In the genomic region with DNA sequence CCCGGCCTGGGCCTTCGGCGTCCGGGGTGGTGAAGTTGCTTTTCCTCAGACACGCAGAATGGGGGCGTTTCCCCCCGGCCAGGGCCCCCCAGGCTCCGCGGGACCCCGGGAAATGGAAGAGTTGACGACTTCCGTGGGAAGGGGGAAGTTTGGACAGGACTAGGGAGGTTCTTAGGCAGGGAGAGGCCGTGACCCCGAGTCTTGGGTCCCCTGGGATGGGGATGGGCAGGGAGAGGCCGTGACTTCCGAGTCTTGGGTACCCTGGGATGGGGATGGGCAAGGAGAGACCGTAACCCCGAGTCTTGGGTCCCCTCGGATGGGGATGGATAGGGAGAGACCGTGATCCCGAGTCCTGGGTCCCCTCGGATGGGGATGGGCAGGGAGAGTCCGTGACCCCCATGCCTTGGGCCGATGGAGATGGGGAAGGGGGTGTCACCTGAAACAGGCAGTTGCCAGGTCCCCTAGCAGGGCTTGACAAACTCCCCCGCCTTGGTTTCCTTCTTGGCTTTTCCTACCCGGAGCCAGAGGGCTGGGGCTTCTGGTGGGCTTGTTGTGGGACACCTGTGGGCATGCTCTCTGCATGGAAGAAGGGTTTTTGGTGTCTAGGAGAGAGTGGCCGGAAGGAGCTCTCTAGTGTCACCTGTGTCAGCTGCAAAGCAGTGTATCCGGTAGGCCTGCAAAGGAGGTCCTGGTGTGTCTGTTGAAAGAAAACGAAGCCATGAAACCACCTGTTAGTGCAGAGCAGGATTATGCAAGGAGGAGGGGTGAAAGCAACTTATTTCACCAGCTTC, we compare ENCODE assay signal across 8 cellular contexts. TPM values are rescaled to one million over a fixed set of nuclear protein-coding genes. Genes with fewer than 3 reads are reported as not detected.
A peak's percentile ranks its signal among the peaks of the same experiment; 100 is the strongest.
DNase-seq lines count a peak whose midpoint lies in the region; ATAC-seq and TF ChIP-seq lines count a peak whose summit lies in the region.

No MANE protein-coding gene starts in this region.

- peak; percentile 85 for ATAC-seq in GM21786 (IDR thresholded peaks at IDR 0.05; ENCODE audit: unreplicated experiment)
- peak; percentile 63 to 65 for ATAC-seq in lower lobe of right lung

- no peaks in the 10 kb centered on the region for H3K27me3 ChIP-seq in Karpas-422 (ENCODE audit: low read length)
- no peaks in the 10 kb centered on the region for H3K27me3 ChIP-seq in WERI-Rb-1 (ENCODE audit: insufficient read depth, low read depth, severe bottlenecking)
- no peaks in the 10 kb centered on the region for H3K27me3 ChIP-seq in lower lobe of right lung (ENCODE audit: low read depth)

- H3K4me1 ChIP-seq in Karpas-422 (ENCODE audit: low read length) (peaks cover 20% of the 10 kb centered on the region), lower lobe of right lung (peaks cover 18% of the 10 kb centered on the region)

- H3K4me2 ChIP-seq in Karpas-422 (ENCODE audit: low read depth, low read length, poor library complexity, severe bottlenecking) = peak overlapping the region; percentile 78

- H2AFZ ChIP-seq in Karpas-422 (ENCODE audit: low read length) = peak overlapping the region; percentile 69; the same call in 1 of the 2 replicates

- TF ChIP-seq CTCF in GM12865 (IDR thresholded peaks at IDR 0.05; ENCODE audit: insufficient read depth, low read depth, low read length, missing control alignments) = peak; percentile 51
- peak; percentile 40; the same call in 1 of the 2 replicates for TF ChIP-seq CTCF in WERI-Rb-1 (IDR thresholded peaks at IDR 0.05; ENCODE audit: low read depth, low read length)
- TF ChIP-seq CTCF in lower lobe of right lung (IDR thresholded peaks at IDR 0.05) = peak; percentile 7

- DNase-seq in GM12865 (ENCODE audit: low read depth) = peak; percentile 89
- peak; percentile 84 for DNase-seq in Karpas-422
- peak; percentile 60 for DNase-seq in WERI-Rb-1
- DNase-seq in central memory CD4-positive, alpha-beta T cell = peak; percentile 80
- no peak for DNase-seq in lower lobe of right lung
- peak; percentile 14 to 37 for DNase-seq in stimulated activated CD8-positive, alpha-beta memory T cell treated with anti-CD3 and anti-CD28 coated beads, Interleukin-15, amount 100 ng/mL, for 4 hours (ENCODE audit: low read depth in 2 of 2)
- no peak for DNase-seq in GOT3 (lab: John Stamatoyannopoulos, UW)

- H3K9ac ChIP-seq in Karpas-422 (ENCODE audit: low read length) = peak overlapping the region; percentile 99

- peak overlapping the region; percentile 74 for H3K27ac ChIP-seq in Karpas-422 (ENCODE audit: low read length)
- H3K27ac ChIP-seq in WERI-Rb-1 = peak overlapping the region; percentile 98
- H3K27ac ChIP-seq in lower lobe of right lung = peak overlapping the region; percentile 97

- H3K36me3 ChIP-seq in Karpas-422 (ENCODE audit: insufficient read depth, low read length) = peaks cover 32% of the 10 kb centered on the region; the same call in 1 of the 2 replicates
- peaks cover 44% of the 10 kb centered on the region for H3K36me3 ChIP-seq in WERI-Rb-1
- H3K36me3 ChIP-seq in lower lobe of right lung = peaks cover 35% of the 10 kb centered on the region

- H3K4me3 ChIP-seq in GM12865 (ENCODE audit: low read depth, low read length) (peak overlapping the region; percentile 87), Karpas-422 (ENCODE audit: low read length) (peak overlapping the region; percentile 99), WERI-Rb-1 (ENCODE audit: low read depth, low read length) (peak overlapping the region; percentile 88), lower lobe of right lung (peak overlapping the region; percentile 80)

- peaks cover 22% of the 10 kb centered on the region for H4K20me1 ChIP-seq in Karpas-422 (ENCODE audit: insufficient read depth, low read depth, low read length)

- intact Hi-C loops in lower lobe of right lung (cut with DNase I) = no loop called here

- peaks cover 49% of the 10 kb centered on the region for H3K79me2 ChIP-seq in Karpas-422 (ENCODE audit: low read length)

- no peaks in the 10 kb centered on the region for H3K9me3 ChIP-seq in Karpas-422 (ENCODE audit: low read length)
- H3K9me3 ChIP-seq in WERI-Rb-1 (ENCODE audit: severe bottlenecking) = no peaks in the 10 kb centered on the region
- no peaks in the 10 kb centered on the region for H3K9me3 ChIP-seq in lower lobe of right lung

- H3K9me2 ChIP-seq in Karpas-422 (replicated peaks; ENCODE audit: insufficient read depth, low read length) = no peaks in the 10 kb centered on the region

RNA-seq across cellular contexts. Expression of a gene that starts 1.1 kb away (rescaled TPM):
- total RNA-seq in Karpas-422 (2014; rRNA removed; shearing (Covaris generic); ENCODE audit: low replicate concordance) = 26.1 and 34.6 TPM in 2 replicates
- total RNA-seq in lower lobe of right lung = 38.5 TPM

RNA-seq across cellular contexts. Expression of a gene that starts 9.6 kb away (rescaled TPM):
- 0.40 TPM in 1 of 2 replicates, not detected in the other for total RNA-seq in Karpas-422 (2014; rRNA removed; shearing (Covaris generic); ENCODE audit: low replicate concordance)
- total RNA-seq in lower lobe of right lung = 2.9 TPM

Comparison
In these comparisons a context has a peak if more than half of its experiments do, and no peak if none do; other contexts are left out.
1. DNase-seq: peak in GM12865 (single experiment), Karpas-422 (single experiment), WERI-Rb-1 (single experiment), central memory CD4-positive, alpha-beta T cell (single experiment) and stimulated activated CD8-positive, alpha-beta memory T cell treated with anti-CD3 and anti-CD28 coated beads, Interleukin-15, amount 100 ng/mL, for 4 hours (2 of 2); none in lower lobe of right lung (single experiment) and GOT3 (single experiment).
2. Peak in every context shown above with its lines, with median percentiles within 50 percentile points of each other: H3K4me3 ChIP-seq, CTCF ChIP-seq and H3K27ac ChIP-seq.